ENCODE assay signal across 25 cellular contexts in the genomic region with DNA sequence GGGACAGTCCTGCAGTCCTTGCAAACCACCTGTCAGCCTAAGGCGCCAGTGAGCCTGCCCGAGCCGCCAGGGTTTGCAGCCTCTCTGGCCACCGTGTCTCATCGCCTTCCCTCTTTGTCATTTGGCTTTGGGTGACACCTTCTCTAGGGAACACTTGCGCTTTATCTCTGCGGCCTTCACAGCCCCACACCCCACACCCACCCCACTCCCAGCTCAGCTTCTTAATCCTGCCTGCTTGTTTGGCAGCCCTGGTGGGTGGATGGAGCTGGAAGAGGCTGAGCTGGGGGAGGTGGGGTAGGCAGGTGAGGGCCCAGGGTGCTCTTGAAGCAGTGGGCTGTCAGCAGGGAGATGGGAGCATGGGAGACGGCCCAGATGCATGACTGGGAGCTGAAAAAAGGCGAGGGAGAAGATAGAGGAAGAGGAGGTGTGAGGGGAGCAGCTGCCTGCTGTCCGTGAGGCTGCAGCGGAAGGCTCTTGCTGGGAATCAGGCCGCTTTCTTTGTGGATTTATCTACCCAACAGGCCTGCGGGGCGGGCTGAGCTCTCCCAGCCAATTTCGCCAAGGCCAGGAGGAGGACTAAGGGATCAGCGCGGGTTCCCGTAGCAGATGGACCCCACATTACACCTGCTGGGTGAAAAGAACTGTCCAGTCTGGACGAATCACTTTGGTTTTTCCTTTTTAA.
DNase-seq lines count a peak whose midpoint lies in the region; ATAC-seq, FAIRE-seq and TF ChIP-seq lines count a peak whose summit lies in the region.
"Had no signal": no experiment of that assay in that cellular context is flagged by ENCODE, and none has a peak within 500 bp of the region (broad histone marks: within the 10 kb centered on the region; RNA-seq: fewer than 3 reads in every experiment).

No MANE protein-coding gene starts in this region.

- DNase-seq in ELF-1 (ENCODE audit: low read depth, low spot score) = peak; percentile 16
- DNase-seq in cerebellum (ENCODE audit: low spot score) = peak; percentile 52
- peak in 2 of 3 donors; percentile 62 to 76 for DNase-seq in right cardiac atrium
- DNase-seq in pancreas = no peak
- no peak for DNase-seq in NCI-H2171 (lab: John Stamatoyannopoulos, UW)
- DNase-seq in activated gamma-delta T cell treated with Interleukin-2 at 50 U/mL for 16 hours = no peak
- DNase-seq: activated CD8-positive, alpha-beta memory T cell treated with anti-CD3 and anti-CD28 coated beads, Interleukin-2, amount 50 U/mL, for 4 hours; activated naive CD8-positive, alpha-beta T cell treated with anti-CD3 and anti-CD28 coated beads for 36 hours; colonic mucosa; COR-L47; DND-41; effector memory CD8-positive, alpha-beta T cell; mucosa of descending colon; NCI-H1436; NCI-H526; stimulated activated naive CD8-positive, alpha-beta T cell treated with anti-CD3 and anti-CD28 coated beads, Interleukin-15, amount 100 ng/mL, for 72 hours; T-helper 17 cell had no signal

- no peak for FAIRE-seq in pancreas (lab: Jason Lieb, UNC)
- FAIRE-seq: A204.1, H54 had no signal

- H3K9me3 ChIP-seq in right cardiac atrium (ENCODE audit: control insufficient read depth, low read length) (no peaks in the 10 kb centered on the region), pancreas (no peaks in the 10 kb centered on the region)
- H3K9me3 ChIP-seq: colonic mucosa, mucosa of descending colon, neutrophil, upper lobe of left lung had no signal

- intact Hi-C loops in right cardiac atrium (cut with DNase I) (no loop called here), pancreas (cut with DNase I) (no loop called here)

- no peaks in the 10 kb centered on the region for H3K36me3 ChIP-seq in pancreas
- H3K36me3 ChIP-seq: colonic mucosa, neutrophil, upper lobe of left lung had no signal

- no peak for TF ChIP-seq CTCF in pancreas (IDR thresholded peaks at IDR 0.05)

- H3K27me3 ChIP-seq in right cardiac atrium (ENCODE audit: control insufficient read depth, insufficient read depth) = no peaks in the 10 kb centered on the region
- H3K27me3 ChIP-seq in pancreas = no peaks in the 10 kb centered on the region
- H3K27me3 ChIP-seq: colonic mucosa, neutrophil, upper lobe of left lung had no signal

- WGBS in right cardiac atrium = 45% methylated on average over 19 of the region's 19 CpGs
- WGBS in pancreas, 2 donors = 58 to 63% methylated on average over 19 of the region's 19 CpGs

- peak overlapping the region; percentile 90 for H3K27ac ChIP-seq in right cardiac atrium (ENCODE audit: low read length)
- H3K27ac ChIP-seq in pancreas = peak overlapping the region; percentile 36 to 78 (median 66)
- H3K27ac ChIP-seq: colonic mucosa, neutrophil, SK-N-MC had no signal

- peak; percentile 73 to 89 for ATAC-seq in right cardiac atrium
- peak in 3 of 4 donors; percentile 16 to 52 (median 34) for ATAC-seq in pancreas
- ATAC-seq in HG03565 (IDR thresholded peaks at IDR 0.05; ENCODE audit: unreplicated experiment) = no peak
- ATAC-seq in GM21515 (IDR thresholded peaks at IDR 0.05; ENCODE audit: unreplicated experiment) = no peak
- ATAC-seq: activated T-helper 17 cell treated with anti-CD3 and anti-CD28 coated beads, Interleukin-2, amount 50 U/mL, for 72 hours; effector memory CD8-positive, alpha-beta T cell; mucosa of descending colon; stimulated activated naive CD8-positive, alpha-beta T cell treated with anti-CD3 and anti-CD28 coated beads, Interleukin-15, amount 100 ng/mL, for 72 hours; T-helper 17 cell had no signal

- no peaks in the 10 kb centered on the region for H3K4me1 ChIP-seq in right cardiac atrium (ENCODE audit: control insufficient read depth, insufficient read depth, low read length)
- H3K4me1 ChIP-seq in pancreas = no peaks in the 10 kb centered on the region
- H3K4me1 ChIP-seq: colonic mucosa, upper lobe of left lung had no signal

- H3K4me3 ChIP-seq in right cardiac atrium (ENCODE audit: low read length) (peak overlapping the region; percentile 18), pancreas (no peak overlapping the region)
- H3K4me3 ChIP-seq: colonic mucosa, mucosa of descending colon, SK-N-MC, upper lobe of left lung had no signal

Comparison
In these comparisons a context has a peak if more than half of its experiments do, and no peak if none do; other contexts are left out.
1. DNase-seq: peak in ELF-1 (single experiment), cerebellum (single experiment) and right cardiac atrium (2 of 3); none in pancreas (0 of 6), NCI-H2171 (single experiment) and activated gamma-delta T cell treated with Interleukin-2 at 50 U/mL for 16 hours (single experiment).
2. ATAC-seq: peak in right cardiac atrium (2 of 2) and pancreas (3 of 4); none in HG03565 (single experiment) and GM21515 (single experiment).